ENCODE assay signal across 27 cellular contexts in genomic region chr22:38789606-38790005, GRCh38. TPM values are rescaled to one million over a fixed set of nuclear protein-coding genes. Genes with fewer than 3 reads are reported as not detected.
DNase-seq lines count a peak whose midpoint lies in the region; FAIRE-seq and TF ChIP-seq lines count a peak whose summit lies in the region.
"Had no signal": no experiment of that assay in that cellular context is flagged by ENCODE, and none has a peak within 500 bp of the region (broad histone marks: within the 10 kb centered on the region; RNA-seq: fewer than 3 reads in every experiment).

No MANE protein-coding gene starts in this region.

- H3K27ac ChIP-seq in right atrium auricular region (peak overlapping the region; percentile 81 to 93), stomach (peak overlapping the region in 3 of 5 donors; percentile 75 to 80 (median 77))
- H3K27ac ChIP-seq: HL-60 had no signal

- TF ChIP-seq EP300 in stomach (IDR thresholded peaks at IDR 0.05): no peak

- H3K36me3 ChIP-seq in right atrium auricular region (no peaks in the 10 kb centered on the region), bronchial epithelial cell (ENCODE audit: control insufficient read depth, insufficient read depth, low read length) (peaks cover 2% of the 10 kb centered on the region), stomach (peaks cover 0 to 17% (median 12%) of the 10 kb centered on the region in 4 donors)

- H3K4me3 ChIP-seq in right atrium auricular region (no peak overlapping the region), bronchial epithelial cell (ENCODE audit: low read depth, low read length) (no peak overlapping the region), stomach (no peak overlapping the region)
- H3K4me3 ChIP-seq: A549, GM12878, GM23338 had no signal

- H3K9me3 ChIP-seq in right atrium auricular region: no peaks in the 10 kb centered on the region
- H3K9me3 ChIP-seq in stomach: no peaks in the 10 kb centered on the region
- H3K9me3 ChIP-seq: A549, Caco-2 had no signal

- DNase-seq in right atrium auricular region (ENCODE audit: low spot score) (no peak), cardiac septum (ENCODE audit: low spot score) (no peak), bronchial epithelial cell (ENCODE audit: low read depth) (no peak), stomach (no peak), NCI-H1105 (lab: John Stamatoyannopoulos, UW) (no peak), NCI-H446 treated with DMSO at 0.1 percent for 48 hours (lab: John Stamatoyannopoulos, UW) (no peak)
- DNase-seq in stimulated activated naive CD4-positive, alpha-beta T cell (lab: John Stamatoyannopoulos, UW): no peak
- DNase-seq: C1 segment of cervical spinal cord; Caco-2; CD4-positive, alpha-beta memory T cell; H9; HFFc6; Karpas-422; NCI-H1092; NCI-H1436; NCI-H187; NCI-H2081 treated with DMSO at 0.1 percent for 48 hours; NCI-H2171; NCI-H345; NCI-H524; NCI-H774 had no signal

- FAIRE-seq in bronchial epithelial cell (lab: Jason Lieb, UNC): peak; percentile 55
- FAIRE-seq: A549, G401.6, GM12878, RCC 7860 had no signal

- H3K27me3 ChIP-seq in right atrium auricular region (no peaks in the 10 kb centered on the region), bronchial epithelial cell (ENCODE audit: control insufficient read depth, insufficient read depth, low read length) (no peaks in the 10 kb centered on the region), stomach (no peaks in the 10 kb centered on the region)

- H3K4me1 ChIP-seq in right atrium auricular region: peaks cover 0 to 59% of the 10 kb centered on the region in 2 donors
- peaks cover 19 to 59% (median 47%) of the 10 kb centered on the region in 4 donors for H3K4me1 ChIP-seq in stomach

- intact Hi-C loops in cardiac septum (cut with DNase I): loop anchor here (10.0 kb wide), 1 partner anchor 135 kb away; no protein-coding TSS in a partner anchor
- intact Hi-C loops in stomach (cut with DNase I; ENCODE audit: low total_unique reads): no loop called here

- TF ChIP-seq POLR2A in stomach (IDR thresholded peaks at IDR 0.05): no peak

- WGBS in stomach, 5 donors: 74 to 95% (median 92%) methylated on average over 4 of the region's 4 CpGs

- TF ChIP-seq CTCF in right atrium auricular region (IDR thresholded peaks at IDR 0.05): no peak
- no peak for TF ChIP-seq CTCF in bronchial epithelial cell (IDR thresholded peaks at IDR 0.05; ENCODE audit: insufficient read depth, low read length, severe bottlenecking)
- no peak for TF ChIP-seq CTCF in stomach (IDR thresholded peaks at IDR 0.05)

RNA-seq across cellular contexts. Expression of gene DNAL4, which starts 4.3 kb away (rescaled TPM):
- total RNA-seq in right atrium auricular region: 10 to 100 TPM; 12.3 TPM
- total RNA-seq in cardiac septum: 8.1 TPM
- total RNA-seq in bronchial epithelial cell: 32.6 and 44.3 TPM in 2 replicates
- total RNA-seq in stomach: 10 to 100 TPM in 4 of 5 donors, under 1 TPM in 1; 0.58 to 33.0 (median 11.2) TPM
- polyA plus RNA-seq in stomach: 10 to 100 TPM; 15.9 to 22.5 (median 21.4) TPM

RNA-seq across cellular contexts. Expression of gene SUN2, which starts 33.8 kb away (rescaled TPM):
- total RNA-seq in right atrium auricular region (100 to 1,000 TPM; 155 to 252 TPM), cardiac septum (130 TPM), bronchial epithelial cell (46.3 and 51.6 TPM in 2 replicates), stomach (100 to 1,000 TPM; 108 to 387 (median 142) TPM)
- 10 to 100 TPM; 25.3 to 51.8 (median 26.4) TPM for polyA plus RNA-seq in stomach

RNA-seq across cellular contexts. Expression of gene NPTXR, which starts 54.2 kb away (rescaled TPM):
- total RNA-seq in right atrium auricular region (10 to 100 TPM; 18.0 to 24.6 TPM), cardiac septum (23.5 TPM), bronchial epithelial cell (under 0.01 TPM in 2 replicates), stomach (10 to 100 TPM in 2 of 5 donors, 1 to 10 TPM in 3; 1.2 to 19.6 (median 4.1) TPM)
- polyA plus RNA-seq in stomach: 1 to 10 TPM in 2 of 3 donors, under 1 TPM in 1; 0.46 to 2.4 (median 2.2) TPM
